In the genomic region with DNA sequence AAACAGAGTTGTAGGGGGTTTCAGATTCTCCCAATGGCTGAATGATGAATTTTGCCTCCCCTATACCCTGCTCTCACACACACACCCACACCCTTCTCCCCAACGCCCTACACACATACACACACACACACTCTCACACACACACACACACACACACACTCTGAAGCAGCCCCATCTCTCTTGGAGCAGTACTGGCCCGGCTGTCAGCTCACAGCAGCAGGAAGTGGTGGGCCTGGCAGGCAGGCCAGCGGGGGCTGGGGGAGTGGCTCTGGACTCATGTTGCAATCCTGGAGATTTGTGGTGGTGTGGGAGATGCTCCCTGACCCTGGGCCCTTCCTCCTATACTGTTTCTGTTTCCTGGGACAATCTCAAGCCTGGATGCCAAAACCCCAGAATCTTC, we compare ENCODE assay signal across 1 cellular context.
TF ChIP-seq lines count a peak whose summit lies in the region.

No MANE protein-coding gene starts in this region.

TF ChIP-seq in WTC11, 78 proteins besides CTCF, POLR2A, EP300 and RAD21 (continued from another document):
- TF ChIP-seq MXD4 (CRISPR knock-in tag; IDR thresholded peaks at IDR 0.05; ENCODE audit: borderline replicate concordance) (no peak), CBFB (CRISPR knock-in tag; IDR thresholded peaks at IDR 0.05; ENCODE audit: low read depth) (no peak)
